8 cellular contexts compared by ENCODE assay signal in genomic region chr5:90529234-90529938, GRCh38. TPM values are rescaled to one million over a fixed set of nuclear protein-coding genes. Genes with fewer than 3 reads are reported as not detected.
DNase-seq lines count a peak whose midpoint lies in the region; TF ChIP-seq lines count a peak whose summit lies in the region.

TSS of gene LYSMD3 (minus strand) at chr5:90529584. CDS start at chr5:90525289, 4,295 bp downstream.

- H3K23ac ChIP-seq in neuronal stem cell (ENCODE audit: low read depth, low read length, poor library complexity), result peak within 1 kb of the TSS; percentile 98

- no peak within 1 kb of the TSS for H2BK5ac ChIP-seq in neuronal stem cell (ENCODE audit: low read length)

- H3K4me3 ChIP-seq in HAP-1 (peak within 1 kb of the TSS; percentile 85), MM.1S (ENCODE audit: low read length) (peak within 1 kb of the TSS; percentile 70), SJCRH30 (peak within 1 kb of the TSS; percentile 84), neuronal stem cell (ENCODE audit: low read length in 2 of 2) (peak within 1 kb of the TSS; percentile 90 to 96)

- H2AFZ ChIP-seq in MM.1S (ENCODE audit: low read length) (peak within 1 kb of the TSS; percentile 98), neuronal stem cell (ENCODE audit: low read length) (peak within 1 kb of the TSS; percentile 94)

- DNase-seq in G401 (ENCODE audit: low spot score) (peak; percentile 98), HAP-1 (ENCODE audit: low spot score in 2 of 2) (peak; percentile 95 to 99), MM.1S (peak; percentile 98), SJCRH30 (peak; percentile 97 to 98), foreskin melanocyte (peak; percentile 94), neuronal stem cell (ENCODE audit: low spot score) (peak; percentile 91)
- peak; percentile 86 to 97 (median 92) for DNase-seq in activated naive CD4-positive, alpha-beta T cell (lab: John Stamatoyannopoulos, UW)

- WGBS in neuronal stem cell (ENCODE audit: extremely low coverage in 2 of 2, insufficient read length in 2 of 2, insufficient replicate concordance in 1 of 2), 2 donors, result no CpG with 5 or more reads among the region's 63 CpGs

- no peak within 1 kb of the TSS for H4K8ac ChIP-seq in neuronal stem cell (ENCODE audit: low read depth, low read length)

- H3K4me2 ChIP-seq in MM.1S (ENCODE audit: low read depth, low read length), result peak within 1 kb of the TSS; percentile 85
- H3K4me2 ChIP-seq in neuronal stem cell (ENCODE audit: insufficient read depth, low read length, poor library complexity, severe bottlenecking), result peak within 1 kb of the TSS; percentile 98

- H3F3A ChIP-seq in MM.1S (ENCODE audit: insufficient read depth, low read length), result no peaks in the 10 kb centered on the region; the same call in 1 of the 2 replicates

- peak within 1 kb of the TSS; percentile 87 for H2BK15ac ChIP-seq in neuronal stem cell (ENCODE audit: low read length)

- no peaks in the 10 kb centered on the region for H3K9me3 ChIP-seq in HAP-1
- no peaks in the 10 kb centered on the region for H3K9me3 ChIP-seq in MM.1S (replicated peaks; ENCODE audit: insufficient read depth, low read length)
- no peaks in the 10 kb centered on the region for H3K9me3 ChIP-seq in SJCRH30 (replicated peaks)
- peaks cover 0 to 4% of the 10 kb centered on the region in 2 donors for H3K9me3 ChIP-seq in neuronal stem cell (replicated peaks in 1 of 2; ENCODE audit: control insufficient read depth in 2 of 2, insufficient read depth in 1 of 2, low read depth in 1 of 2, low read length in 2 of 2)

- peak within 1 kb of the TSS; percentile 75 for H3K14ac ChIP-seq in neuronal stem cell (ENCODE audit: low read length)

- H3K36me3 ChIP-seq in HAP-1 (replicated peaks) (peaks cover 5% of the 10 kb centered on the region), MM.1S (replicated peaks; ENCODE audit: insufficient read depth, low read length) (no peaks in the 10 kb centered on the region), SJCRH30 (peaks cover 7% of the 10 kb centered on the region), neuronal stem cell (replicated peaks in 1 of 2; ENCODE audit: control insufficient read depth in 2 of 2, insufficient read depth in 2 of 2, low read length in 2 of 2) (peaks cover 0 to 10% of the 10 kb centered on the region in 2 donors)

- in situ Hi-C loops in G401 (cut with HindIII; ENCODE audit: low sequenced_read_pairs), result no loop called here
- in situ Hi-C loops in HAP-1 (cut with MboI; ENCODE audit: low sequenced_read_pairs), result no loop called here

- H3K9ac ChIP-seq in MM.1S (ENCODE audit: low read length) (peak within 1 kb of the TSS; percentile 90), neuronal stem cell (ENCODE audit: low read depth, low read length, poor library complexity) (peak within 1 kb of the TSS; percentile 98)

- H3K27ac ChIP-seq in MM.1S (ENCODE audit: low read length) (peak within 1 kb of the TSS; percentile 63), SJCRH30 (peak within 1 kb of the TSS; percentile 54), neuronal stem cell (replicated peaks; ENCODE audit: low read length) (peak within 1 kb of the TSS; percentile 62)

- H2BK12ac ChIP-seq in neuronal stem cell (ENCODE audit: low read length), result no peak within 1 kb of the TSS

- H3K9me2 ChIP-seq in MM.1S (replicated peaks; ENCODE audit: insufficient read depth, low read length), result no peaks in the 10 kb centered on the region

- H3K79me2 ChIP-seq in MM.1S (ENCODE audit: low read length), result peaks cover 45% of the 10 kb centered on the region

- H3K4me1 ChIP-seq in HAP-1 (peaks cover 29% of the 10 kb centered on the region), MM.1S (ENCODE audit: low read length) (peaks cover 22% of the 10 kb centered on the region), SJCRH30 (peaks cover 8% of the 10 kb centered on the region), neuronal stem cell (ENCODE audit: control insufficient read depth in 2 of 2, insufficient read depth in 1 of 2, low read depth in 1 of 2, low read length in 2 of 2) (peaks cover 2 to 6% of the 10 kb centered on the region in 2 donors)

- H3K79me1 ChIP-seq in neuronal stem cell (ENCODE audit: low read depth, low read length), result peaks cover 4% of the 10 kb centered on the region

- H4K91ac ChIP-seq in neuronal stem cell (ENCODE audit: low read depth, low read length, poor library complexity), result no peak within 1 kb of the TSS

- no peak within 1 kb of the TSS for H2AK5ac ChIP-seq in neuronal stem cell (ENCODE audit: low read depth, low read length)

- H3K18ac ChIP-seq in neuronal stem cell (ENCODE audit: low read length), result peak within 1 kb of the TSS; percentile 98

- no peak for TF ChIP-seq CTCF in MM.1S (IDR thresholded peaks at IDR 0.05; ENCODE audit: low read length)
- no peak for TF ChIP-seq CTCF in subcutaneous adipose tissue (IDR thresholded peaks at IDR 0.05; ENCODE audit: low read depth)

- H2BK120ac ChIP-seq in neuronal stem cell (ENCODE audit: low read depth, low read length), result no peak within 1 kb of the TSS

- H3K4ac ChIP-seq in neuronal stem cell (ENCODE audit: low read length), result no peak within 1 kb of the TSS

- H3K27me3 ChIP-seq in HAP-1 (ENCODE audit: low read depth), result no peaks in the 10 kb centered on the region
- H3K27me3 ChIP-seq in MM.1S (replicated peaks; ENCODE audit: insufficient read depth, low read length), result no peaks in the 10 kb centered on the region
- no peaks in the 10 kb centered on the region for H3K27me3 ChIP-seq in SJCRH30
- H3K27me3 ChIP-seq in neuronal stem cell (ENCODE audit: control insufficient read depth in 3 of 3, insufficient read depth in 3 of 3, low read depth in 1 of 3, low read length in 3 of 3), result no peaks in the 10 kb centered on the region

- H4K20me1 ChIP-seq in MM.1S (ENCODE audit: insufficient read depth, low read length), result no peaks in the 10 kb centered on the region

RNA-seq across cellular contexts. Expression of gene LYSMD3, which starts in this region (rescaled TPM):
- 3.8 and 6.2 TPM in 2 replicates for total RNA-seq in G401 (2014; rRNA removed; shearing (Covaris generic))
- 15.3 and 15.5 TPM in 2 replicates for total RNA-seq in SJCRH30 (2014; rRNA removed; shearing (Covaris generic))
- polyA plus RNA-seq in neuronal stem cell (2013, experiment 1 of 2), result 7.0 TPM
- polyA plus RNA-seq in neuronal stem cell (2013, experiment 2 of 2), result 7.3 TPM
- total RNA-seq in subcutaneous adipose tissue, result 10 to 100 TPM; 13.9 to 37.0 (median 15.8) TPM

Comparison
In these comparisons a context has a peak if more than half of its experiments do, and no peak if none do; other contexts are left out.
1. Peak in every context shown above with its lines: DNase-seq, H3K4me3 ChIP-seq and H3K27ac ChIP-seq.